Comparison of ENCODE assay signal across 1 cellular context in genomic region chr12:92467886-92468285, GRCh38.
A peak's percentile ranks its signal among the peaks of the same experiment; 100 is the strongest.
TF ChIP-seq lines count a peak whose summit lies in the region.

No MANE protein-coding gene starts in this region.

TF ChIP-seq in K562, 482 proteins besides CTCF, POLR2A, EP300 and RAD21 (continued from another document and continues in another):
- no peak for TF ChIP-seq ZNF398 (CRISPR knock-in tag; IDR thresholded peaks at IDR 0.05)
- no peak for TF ChIP-seq ZNF740 (CRISPR knock-in tag; IDR thresholded peaks at IDR 0.05)
- no peak for TF ChIP-seq ZNF740 (tag; IDR thresholded peaks at IDR 0.05)
- TF ChIP-seq ELF2 (CRISPR knock-in tag; IDR thresholded peaks at IDR 0.05): no peak
- no peak for TF ChIP-seq ZNF75A (CRISPR knock-in tag; IDR thresholded peaks at IDR 0.05)
- no peak for TF ChIP-seq ZBED1 (IDR thresholded peaks at IDR 0.05)
- TF ChIP-seq CBFA2T2 (conservative IDR thresholded peaks at IDR 0.05): peak; percentile 33
- TF ChIP-seq DPF2 (IDR thresholded peaks at IDR 0.05): peak; percentile 74
- TF ChIP-seq RFX5 (IDR thresholded peaks at IDR 0.05; ENCODE audit: low read depth, low read length): no peak
- TF ChIP-seq CTBP1 (IDR thresholded peaks at IDR 0.05; ENCODE audit: borderline replicate concordance): peak; percentile 49; the same call in 1 of the 2 replicates
- TF ChIP-seq CCNT2 (IDR thresholded peaks at IDR 0.05; ENCODE audit: borderline replicate concordance, extremely low read depth, insufficient read length, low read depth, low read length): peak; percentile 69
- no peak for TF ChIP-seq NKRF (IDR thresholded peaks at IDR 0.05; ENCODE audit: borderline replicate concordance)
- peak; percentile 77; the same call in 1 of the 2 replicates for TF ChIP-seq JUN (IDR thresholded peaks at IDR 0.05; ENCODE audit: borderline replicate concordance, low read depth, low read length)
- no peak for TF ChIP-seq JUN (CRISPR knock-in tag; IDR thresholded peaks at IDR 0.05; ENCODE audit: borderline replicate concordance)
- peak; percentile 72 for TF ChIP-seq SMARCB1 (IDR thresholded peaks at IDR 0.05; ENCODE audit: insufficient read length, low read depth)
- no peak for TF ChIP-seq DDX20 (tag; IDR thresholded peaks at IDR 0.05; ENCODE audit: low read depth)
- TF ChIP-seq ATF2 (CRISPR knock-in tag; IDR thresholded peaks at IDR 0.05): no peak
- peak; percentile 77; the same call in 1 of the 2 replicates for TF ChIP-seq SMARCA4 (IDR thresholded peaks at IDR 0.05)
- no peak for TF ChIP-seq HINFP (tag; conservative IDR thresholded peaks at IDR 0.05; ENCODE audit: low read depth)
- TF ChIP-seq IRF1 (CRISPR knock-in tag; IDR thresholded peaks at IDR 0.05; ENCODE audit: borderline replicate concordance): no peak
- peak; percentile 56; the same call in 1 of the 2 replicates for TF ChIP-seq SMARCC2 (IDR thresholded peaks at IDR 0.05; ENCODE audit: low read depth)
- no peak for TF ChIP-seq MNT (conservative IDR thresholded peaks at IDR 0.05)
- peak; percentile 93 for TF ChIP-seq FOSL1 (tag; conservative IDR thresholded peaks at IDR 0.05)
- TF ChIP-seq ZNF175 (CRISPR knock-in tag; IDR thresholded peaks at IDR 0.05; ENCODE audit: low read depth): no peak
- no peak for TF ChIP-seq RBFOX2 (IDR thresholded peaks at IDR 0.05; ENCODE audit: low read depth, low read length)
- peak; percentile 95 for TF ChIP-seq JUND (IDR thresholded peaks at IDR 0.05; ENCODE audit: borderline replicate concordance, low read depth, low read length)
- TF ChIP-seq JUND (tag; IDR thresholded peaks at IDR 0.05; ENCODE audit: borderline replicate concordance, low read depth, low read length): peak; percentile 85; the same call in 2 of the 3 replicates
- no peak for TF ChIP-seq HDAC2 (IDR thresholded peaks at IDR 0.05)
- no peak for TF ChIP-seq RNF2 (IDR thresholded peaks at IDR 0.05)
- no peak for TF ChIP-seq TCF7 (IDR thresholded peaks at IDR 0.05; ENCODE audit: borderline replicate concordance)
- peak; percentile 38; the same call in 1 of the 2 replicates for TF ChIP-seq SOX6 (IDR thresholded peaks at IDR 0.05)
- TF ChIP-seq ARID1B (IDR thresholded peaks at IDR 0.05): peak; percentile 81
- no peak for TF ChIP-seq TGIF2 (CRISPR knock-in tag; IDR thresholded peaks at IDR 0.05)
- no peak for TF ChIP-seq GATAD2A (IDR thresholded peaks at IDR 0.05)
- TF ChIP-seq MAX (CRISPR knock-in tag; IDR thresholded peaks at IDR 0.05): no peak
- TF ChIP-seq ATF3 (IDR thresholded peaks at IDR 0.05): peak; percentile 69
- no peak for TF ChIP-seq ATF3 (CRISPR knock-in tag; conservative IDR thresholded peaks at IDR 0.05)
- TF ChIP-seq C11orf30 (IDR thresholded peaks at IDR 0.05; ENCODE audit: low read depth): no peak
- TF ChIP-seq PCBP1 (IDR thresholded peaks at IDR 0.05; ENCODE audit: low read depth, low read length, poor library complexity, severe bottlenecking): no peak
- TF ChIP-seq CBFA2T3 (IDR thresholded peaks at IDR 0.05): peak; percentile 71
- TF ChIP-seq EGR1 (conservative IDR thresholded peaks at IDR 0.05): no peak
- TF ChIP-seq ZNF318 (IDR thresholded peaks at IDR 0.05; ENCODE audit: borderline replicate concordance in 1 of 2, low read depth in 1 of 2): no peak
- TF ChIP-seq PHTF2 (CRISPR knock-in tag; IDR thresholded peaks at IDR 0.05): no peak
- TF ChIP-seq TAF15 (IDR thresholded peaks at IDR 0.05; ENCODE audit: low read depth, low read length): no peak
- no peak for TF ChIP-seq HCFC1 (IDR thresholded peaks at IDR 0.05; ENCODE audit: low read depth, low read length)
- 0 out of 2 replicates have a peak, but pooled peaks have one; percentile 24 for TF ChIP-seq ATF7 (IDR thresholded peaks at IDR 0.05)
